Comparison of ENCODE assay signal across 18 cellular contexts in genomic region chr10:124731551-124731950, GRCh38. TPM values are rescaled to one million over a fixed set of nuclear protein-coding genes. Genes with fewer than 3 reads are reported as not detected.
DNase-seq lines count a peak whose midpoint lies in the region; ATAC-seq and TF ChIP-seq lines count a peak whose summit lies in the region.
"Had no signal": no experiment of that assay in that cellular context is flagged by ENCODE, and none has a peak within 500 bp of the region (broad histone marks: within the 10 kb centered on the region; RNA-seq: fewer than 3 reads in every experiment).

No MANE protein-coding gene starts in this region.

- WGBS in heart left ventricle, 4 donors: 81 to 88% (median 83%) methylated on average over 9 of the region's 9 CpGs
- WGBS in upper lobe of left lung, 2 donors: 88 to 89% methylated on average over 9 of the region's 9 CpGs

- no peak overlapping the region for H3K9ac ChIP-seq in parathyroid adenoma

- H3K36me3 Mint-ChIP-seq in dendritic cell treated with granulocyte-macrophage colony-stimulating factor and Interleukin-4, amounts not matched to agents 40 ng/mL and 50 ng/mL, for 4 days (ENCODE audit: low read depth): peaks cover 53% of the 10 kb centered on the region

- ATAC-seq in heart left ventricle: no peak
- ATAC-seq in left ventricle myocardium superior: no peak
- ATAC-seq in upper lobe of left lung (ENCODE audit: low FRiP score in 2 of 2): no peak
- ATAC-seq: HCT116; naive thymus-derived CD8-positive, alpha-beta T cell had no signal

- no peak for TF ChIP-seq POLR2A in heart left ventricle (IDR thresholded peaks at IDR 0.05)
- TF ChIP-seq POLR2A in upper lobe of left lung (IDR thresholded peaks at IDR 0.05): no peak

- no peak overlapping the region for H3K4me3 ChIP-seq in heart left ventricle
- H3K4me3 ChIP-seq in parathyroid adenoma (ENCODE audit: low read depth, low read length): no peak overlapping the region
- H3K4me3 ChIP-seq in upper lobe of left lung: no peak overlapping the region

- peaks cover 86% of the 10 kb centered on the region for H3K4me1 Mint-ChIP-seq in dendritic cell treated with granulocyte-macrophage colony-stimulating factor and Interleukin-4, amounts not matched to agents 40 ng/mL and 50 ng/mL, for 4 days (ENCODE audit: low read depth)

- H3K4me2 ChIP-seq in parathyroid adenoma (ENCODE audit: low read length): no peak overlapping the region

- H3K27ac ChIP-seq in heart left ventricle: peak overlapping the region in 9 of 12 donors; percentile 1 to 94 (median 89)
- H3K27ac ChIP-seq in parathyroid adenoma: peak overlapping the region; percentile 94
- peak overlapping the region; percentile 56 to 74 (median 64) for H3K27ac ChIP-seq in upper lobe of left lung
- H3K27ac ChIP-seq: brain microvascular endothelial cell had no signal

- H2AFZ ChIP-seq in parathyroid adenoma: no peak overlapping the region

- no peaks in the 10 kb centered on the region for H3K27me3 ChIP-seq in heart left ventricle
- H3K27me3 ChIP-seq in parathyroid adenoma (ENCODE audit: control insufficient read depth, insufficient read depth, low read length): no peaks in the 10 kb centered on the region
- H3K27me3 ChIP-seq in upper lobe of left lung: no peaks in the 10 kb centered on the region
- H3K27me3 ChIP-seq: brain microvascular endothelial cell had no signal

- H3K9me3 Mint-ChIP-seq in dendritic cell treated with granulocyte-macrophage colony-stimulating factor and Interleukin-4, amounts not matched to agents 40 ng/mL and 50 ng/mL, for 4 days: no peaks in the 10 kb centered on the region
- H3K9me3 Mint-ChIP-seq: naive thymus-derived CD8-positive, alpha-beta T cell had no signal

- peak overlapping the region; percentile 56 for H3K27ac Mint-ChIP-seq in dendritic cell treated with granulocyte-macrophage colony-stimulating factor and Interleukin-4, amounts not matched to agents 40 ng/mL and 50 ng/mL, for 4 days

- H3K36me3 ChIP-seq in heart left ventricle (no peaks in the 10 kb centered on the region), parathyroid adenoma (ENCODE audit: control insufficient read depth, insufficient read depth, low read length) (no peaks in the 10 kb centered on the region), upper lobe of left lung (no peaks in the 10 kb centered on the region)
- H3K36me3 ChIP-seq: brain microvascular endothelial cell had no signal

- H3K4me1 ChIP-seq in heart left ventricle: peaks cover 41 to 100% (median 96%) of the 10 kb centered on the region in 12 donors
- H3K4me1 ChIP-seq in parathyroid adenoma: peaks cover 60% of the 10 kb centered on the region
- peaks cover 73 to 95% (median 79%) of the 10 kb centered on the region in 4 donors for H3K4me1 ChIP-seq in upper lobe of left lung

- H3K79me2 ChIP-seq in parathyroid adenoma: peaks cover 59% of the 10 kb centered on the region

- H3K9me3 ChIP-seq in heart left ventricle: no peaks in the 10 kb centered on the region
- no peaks in the 10 kb centered on the region for H3K9me3 ChIP-seq in parathyroid adenoma (ENCODE audit: control insufficient read depth, low read length)
- no peaks in the 10 kb centered on the region for H3K9me3 ChIP-seq in upper lobe of left lung

- TF ChIP-seq CTCF in heart left ventricle (IDR thresholded peaks at IDR 0.05): no peak
- TF ChIP-seq CTCF in parathyroid adenoma (IDR thresholded peaks at IDR 0.05): no peak
- no peak for TF ChIP-seq CTCF in upper lobe of left lung (IDR thresholded peaks at IDR 0.05)

- H3K27me3 Mint-ChIP-seq in dendritic cell treated with granulocyte-macrophage colony-stimulating factor and Interleukin-4, amounts not matched to agents 40 ng/mL and 50 ng/mL, for 4 days: no peaks in the 10 kb centered on the region
- H3K27me3 Mint-ChIP-seq: naive thymus-derived CD8-positive, alpha-beta T cell had no signal

- DNase-seq in heart left ventricle (no peak), left ventricle myocardium superior (no peak), upper lobe of left lung (no peak), DMS 273 (lab: John Stamatoyannopoulos, UW; ENCODE audit: unreplicated experiment) (no peak), activated gamma-delta T cell (lab: John Stamatoyannopoulos, UW) (no peak), NCI-H524 (lab: John Stamatoyannopoulos, UW) (no peak)
- DNase-seq: activated CD4-positive, alpha-beta T cell treated with anti-CD3 and anti-CD28 coated beads, Interleukin-2, amount 50 U/mL, for 4 hours; activated naive CD4-positive, alpha-beta T cell treated with Interleukin-2 at 50 U/mL for 16 hours; brain microvascular endothelial cell; naive thymus-derived CD8-positive, alpha-beta T cell; NCI-H187 treated with DMSO at 0.1 percent for 48 hours; NCI-H526 treated with DMSO at 0.1 percent for 48 hours; stimulated activated CD4-positive, alpha-beta T cell treated with anti-CD3 and anti-CD28 coated beads, Interleukin-4, amount 100 ng/mL, for 24 hours; stimulated activated naive CD4-positive, alpha-beta T cell; T-helper 2 cell had no signal

- no peak overlapping the region for H3K4me3 Mint-ChIP-seq in dendritic cell treated with granulocyte-macrophage colony-stimulating factor and Interleukin-4, amounts not matched to agents 40 ng/mL and 50 ng/mL, for 4 days

- intact Hi-C loops in heart left ventricle (cut with DNase I) (loop anchor here in 6 of 10 donors (10.0 kb wide), 1 partner anchor 47 kb away; no protein-coding TSS in a partner anchor), left ventricle myocardium superior (cut with micrococcal nuclease) (no loop called here)
- intact Hi-C loops in dendritic cell treated with granulocyte-macrophage colony-stimulating factor and Interleukin-4, amounts not matched to agents 40 ng/mL and 50 ng/mL, for 4 days (cut with micrococcal nuclease): no loop called here

- no peak for TF ChIP-seq EP300 in upper lobe of left lung (IDR thresholded peaks at IDR 0.05)

RNA-seq across cellular contexts. Expression of gene FAM53B, which starts 12.6 kb away (rescaled TPM):
- 10 to 100 TPM; 30.2 to 57.7 (median 36.3) TPM for total RNA-seq in heart left ventricle
- polyA plus RNA-seq in heart left ventricle: 10 to 100 TPM; 23.7 to 25.6 TPM
- total RNA-seq in left ventricle myocardium superior: 45.3 TPM
- total RNA-seq in upper lobe of left lung: 10 to 100 TPM; 35.8 to 62.5 (median 47.8) TPM

Comparison
In these comparisons a context has a peak if more than half of its experiments do, and no peak if none do; other contexts are left out.
1. intact Hi-C loops: an anchor here in heart left ventricle (10.0 kb wide); none called in left ventricle myocardium superior and dendritic cell treated with granulocyte-macrophage colony-stimulating factor and Interleukin-4, amounts not matched to agents 40 ng/mL and 50 ng/mL, for 4 days.